ENCODE assay signal across 8 cellular contexts in genomic region chr1:9717193-9718005, GRCh38.
DNase-seq lines count a peak whose midpoint lies in the region; ATAC-seq and TF ChIP-seq lines count a peak whose summit lies in the region.

No MANE protein-coding gene starts in this region.

- intact Hi-C loops in vagina (cut with DNase I), result no loop called here

- no peak overlapping the region for H3K4me2 ChIP-seq in Karpas-422 (ENCODE audit: low read depth, low read length, poor library complexity, severe bottlenecking)

- H3K27me3 ChIP-seq in Karpas-422 (ENCODE audit: low read length) (no peaks in the 10 kb centered on the region), rectal smooth muscle tissue (ENCODE audit: control insufficient read depth, insufficient read depth, low read length) (no peaks in the 10 kb centered on the region), vagina (no peaks in the 10 kb centered on the region), HAP-1 (ENCODE audit: low read depth) (no peaks in the 10 kb centered on the region)

- DNase-seq in Karpas-422 (peak; percentile 77), fibroblast of villous mesenchyme (ENCODE audit: low read depth) (peak; percentile 26), vagina (ENCODE audit: extremely low spot score in 2 of 2) (no peak), HAP-1 (ENCODE audit: low spot score in 2 of 2) (no peak), NCI-H2196 (lab: John Stamatoyannopoulos, UW; ENCODE audit: unreplicated experiment) (no peak)
- peak in 2 of 3 experiments; percentile 67 to 77 for DNase-seq in activated CD8-positive, alpha-beta memory T cell treated with anti-CD3 and anti-CD28 coated beads for 48 hours (ENCODE audit: low read depth in 2 of 3, low spot score in 2 of 3)

- no peak overlapping the region for H3K4me3 ChIP-seq in Karpas-422 (ENCODE audit: low read length)
- no peak overlapping the region for H3K4me3 ChIP-seq in fibroblast of villous mesenchyme (ENCODE audit: low read depth, low read length)
- H3K4me3 ChIP-seq in rectal smooth muscle tissue (ENCODE audit: low read length), result peak overlapping the region; percentile 5
- H3K4me3 ChIP-seq in vagina, result peak overlapping the region; percentile 14 to 21
- H3K4me3 ChIP-seq in HAP-1, result no peak overlapping the region

- H3K9ac ChIP-seq in Karpas-422 (ENCODE audit: low read length) (peak overlapping the region; percentile 27; the same call in 1 of the 2 replicates), rectal smooth muscle tissue (ENCODE audit: low read length) (no peak overlapping the region)

- peaks cover 9% of the 10 kb centered on the region for H3K36me3 ChIP-seq in Karpas-422 (ENCODE audit: insufficient read depth, low read length)
- no peaks in the 10 kb centered on the region for H3K36me3 ChIP-seq in rectal smooth muscle tissue (ENCODE audit: control insufficient read depth, insufficient read depth, low read length)
- H3K36me3 ChIP-seq in vagina, result peaks cover 0 to 16% of the 10 kb centered on the region in 2 donors
- H3K36me3 ChIP-seq in HAP-1 (replicated peaks), result no peaks in the 10 kb centered on the region; the same call in 1 of the 2 replicates

- ATAC-seq in GM19397 (IDR thresholded peaks at IDR 0.05; ENCODE audit: unreplicated experiment), result peak; percentile 77

- H3K4me1 ChIP-seq in Karpas-422 (ENCODE audit: low read length), result peaks cover 11% of the 10 kb centered on the region
- H3K4me1 ChIP-seq in rectal smooth muscle tissue (ENCODE audit: control insufficient read depth, insufficient read depth, low read length), result no peaks in the 10 kb centered on the region
- H3K4me1 ChIP-seq in vagina, result no peaks in the 10 kb centered on the region
- H3K4me1 ChIP-seq in HAP-1, result no peaks in the 10 kb centered on the region

- no peaks in the 10 kb centered on the region for H4K20me1 ChIP-seq in Karpas-422 (ENCODE audit: insufficient read depth, low read depth, low read length)

- H3K9me3 ChIP-seq in Karpas-422 (ENCODE audit: low read length), result no peaks in the 10 kb centered on the region
- H3K9me3 ChIP-seq in vagina, result no peaks in the 10 kb centered on the region
- no peaks in the 10 kb centered on the region for H3K9me3 ChIP-seq in HAP-1

- no peaks in the 10 kb centered on the region for H3K79me2 ChIP-seq in Karpas-422 (ENCODE audit: low read length)

- H2AFZ ChIP-seq in Karpas-422 (ENCODE audit: low read length), result no peak overlapping the region

- no peaks in the 10 kb centered on the region for H3K9me2 ChIP-seq in Karpas-422 (replicated peaks; ENCODE audit: insufficient read depth, low read length)

- no peak overlapping the region for H3K27ac ChIP-seq in Karpas-422 (ENCODE audit: low read length)
- H3K27ac ChIP-seq in rectal smooth muscle tissue (ENCODE audit: low read depth, low read length), result no peak overlapping the region
- H3K27ac ChIP-seq in vagina, result peak overlapping the region; percentile 62

- TF ChIP-seq POLR2A in vagina (IDR thresholded peaks at IDR 0.05), result no peak

- in situ Hi-C loops in HAP-1 (cut with MboI; ENCODE audit: low sequenced_read_pairs), result no loop called here

- TF ChIP-seq CTCF in fibroblast of villous mesenchyme (IDR thresholded peaks at IDR 0.05; ENCODE audit: insufficient read depth, low read depth, low read length) (no peak), vagina (IDR thresholded peaks at IDR 0.05) (no peak)

Comparison
In these comparisons a context has a peak if more than half of its experiments do, and no peak if none do; other contexts are left out.
1. DNase-seq: peak in Karpas-422 (single experiment), activated CD8-positive, alpha-beta memory T cell treated with anti-CD3 and anti-CD28 coated beads for 48 hours (2 of 3) and fibroblast of villous mesenchyme (single experiment); none in vagina (0 of 2), HAP-1 (0 of 2) and NCI-H2196 (single experiment).
2. H3K4me3 ChIP-seq: peak in rectal smooth muscle tissue (single experiment) and vagina (2 of 2); none in Karpas-422 (single experiment), fibroblast of villous mesenchyme (single experiment) and HAP-1 (single experiment).